Comparison of ENCODE assay signal across 25 cellular contexts in genomic region chr2:240762971-240763370, GRCh38. TPM values are rescaled to one million over a fixed set of nuclear protein-coding genes. Genes with fewer than 3 reads are reported as not detected.
"Had no signal": no experiment of that assay in that cellular context is flagged by ENCODE, and none has a peak within 500 bp of the region (broad histone marks: within the 10 kb centered on the region; RNA-seq: fewer than 3 reads in every experiment).

No MANE protein-coding gene starts in this region.

- H3K4me3 ChIP-seq: stomach, suprapubic skin, testis, thoracic aorta, thyroid gland, tibial artery, transverse colon, upper lobe of left lung, upper lobe of right lung, uterus, vagina had no signal

- H3K27me3 ChIP-seq: suprapubic skin, testis, thyroid gland, transverse colon, upper lobe of left lung, upper lobe of right lung, uterus, vagina had no signal

- DNase-seq: stimulated activated CD4-positive, alpha-beta T cell treated with anti-CD3 and anti-CD28 coated beads, Interleukin-2, amount 100 ng/mL, for 48 hours; stimulated activated CD4-positive, alpha-beta T cell treated with anti-CD3 and anti-CD28 coated beads, Interleukin-4, amount 100 ng/mL, for 1 hour; stimulated activated CD4-positive, alpha-beta T cell treated with anti-CD3 and anti-CD28 coated beads, Interleukin-4, amount 100 ng/mL, for 24 hours; stimulated activated CD4-positive, alpha-beta T cell treated with anti-CD3 and anti-CD28 coated beads, Interleukin-4, amount 100 ng/mL, for 4 hours; stimulated activated CD8-positive, alpha-beta memory T cell treated with anti-CD3 and anti-CD28 coated beads, Interleukin-4, amount 100 ng/mL, for 48 hours; stimulated activated naive B cell treated with anti-CD40 and anti-IgM and Interleukin-4, amounts not matched to agents 10 μg/mL and 1 μg/mL and 100 μg/mL, for 72 hours; stimulated activated naive CD4-positive, alpha-beta T cell; stimulated activated naive CD4-positive, alpha-beta T cell treated with Interleukin-2 at 50 U/mL for 16 hours; stimulated activated naive CD8-positive, alpha-beta T cell treated with anti-CD3 and anti-CD28 coated beads, Interleukin-15, amount 100 ng/mL, for 72 hours; stimulated activated naive CD8-positive, alpha-beta T cell treated with anti-CD3 and anti-CD28 coated beads, Interleukin-15, Interleukin-2, amounts not matched to agents 100 U/mL and 50 U/mL, for 24 hours; stomach; testis; thyroid gland; tibial artery; transverse colon; trophoblast cell; upper lobe of right lung; uterus had no signal

- H3K9me3 ChIP-seq: stomach, suprapubic skin, testis, thoracic aorta, thyroid gland, tibial artery, transverse colon, upper lobe of left lung, upper lobe of right lung, uterus, vagina had no signal

- ATAC-seq: stimulated activated effector memory CD8-positive, alpha-beta T cell treated with anti-CD3 and anti-CD28 coated beads, Interleukin-12 subunit alpha, Interleukin-12 subunit beta, amount 100 ng/mL, for 72 hours; stimulated activated memory B cell treated with anti-CD40 and anti-IgM and Interleukin-4, amounts not matched to agents 10 μg/mL and 1 μg/mL and 100 μg/mL, for 72 hours; stimulated activated naive B cell treated with anti-CD40 and anti-IgM and Interleukin-4, amounts not matched to agents 10 μg/mL and 1 μg/mL and 100 μg/mL, for 72 hours; stimulated activated naive CD8-positive, alpha-beta T cell treated with anti-CD3 and anti-CD28 coated beads, Interleukin-15, amount 100 ng/mL, for 72 hours; stimulated activated naive CD8-positive, alpha-beta T cell treated with anti-CD3 and anti-CD28 coated beads, Interleukin-15, Interleukin-2, amounts not matched to agents 100 U/mL and 50 U/mL, for 24 hours; upper lobe of right lung had no signal

- H3K4me1 ChIP-seq: stomach, suprapubic skin, testis, thyroid gland, tibial artery, transverse colon, upper lobe of left lung, upper lobe of right lung, uterus, vagina had no signal

- H3K36me3 ChIP-seq: stomach, suprapubic skin, thoracic aorta, thyroid gland, tibial artery, transverse colon, upper lobe of left lung, upper lobe of right lung, uterus, vagina had no signal

- H3K27ac ChIP-seq: stomach, suprapubic skin, testis, thoracic aorta, thyroid gland, tibial artery, transverse colon, upper lobe of left lung, upper lobe of right lung, uterus, vagina had no signal

RNA-seq across cellular contexts. Expression of gene KIF1A, which starts 57.0 kb away (rescaled TPM):
- total RNA-seq: subcutaneous adipose tissue had no signal
